In the genomic region with DNA sequence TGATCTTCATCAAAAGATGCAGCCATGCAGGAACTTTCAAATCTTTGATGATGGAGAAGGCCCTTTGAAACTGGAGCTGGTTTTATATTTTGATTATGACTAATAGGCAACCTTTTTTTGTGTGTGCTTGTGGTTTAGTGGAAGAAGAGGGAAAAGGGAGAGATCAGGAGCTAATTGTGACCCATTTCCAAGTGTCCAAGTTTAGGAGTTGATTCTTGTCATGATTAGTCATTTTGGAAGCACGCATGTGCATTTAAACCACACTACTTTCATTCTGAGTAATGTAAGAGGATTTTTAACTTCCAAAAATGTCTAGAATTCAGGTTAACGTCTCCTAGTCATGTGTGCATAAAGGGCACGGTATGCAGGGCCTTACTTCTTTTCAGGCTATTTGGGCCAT, we compare ENCODE assay signal across 8 cellular contexts. TPM values are rescaled to one million over a fixed set of nuclear protein-coding genes. Genes with fewer than 3 reads are reported as not detected.
DNase-seq lines count a peak whose midpoint lies in the region; ATAC-seq and TF ChIP-seq lines count a peak whose summit lies in the region.

No MANE protein-coding gene starts in this region.

- 41 to 48% methylated on average over 3 of the region's 3 CpGs for WGBS in sigmoid colon, 2 donors

- peak overlapping the region; percentile 32 for H3K27ac Mint-ChIP-seq in endothelial cell (ENCODE audit: unreplicated experiment)

- H3K27ac ChIP-seq in Panc1 (ENCODE audit: low read length) (peak overlapping the region; percentile 66; the same call in 1 of the 2 replicates), sigmoid colon (peak overlapping the region; percentile 96 to 100 (median 99))

- H3K9me3 Mint-ChIP-seq in endothelial cell (ENCODE audit: unreplicated experiment), result no peaks in the 10 kb centered on the region

- POLR2A ChIA-PET in Panc1 (lab: Charles Lee), result no interaction called here

- in situ Hi-C loops in Panc1 (cut with HindIII; ENCODE audit: low pct_unique_long_range_greater_than_20kb, low sequenced_read_pairs) (no loop called here), KBM-7 (cut with MboI; ENCODE audit: low pct_unique_long_range_greater_than_20kb, low sequenced_read_pairs) (loop anchor here (25.0 kb wide), 1 partner anchor 223 kb away; no protein-coding TSS in a partner anchor)

- BruUV-seq in Panc1 (replicated peaks; lab: Mats Ljungman, UMichigan), result no TSS peak

- H3K36me3 ChIP-seq in Panc1 (ENCODE audit: control insufficient read depth, insufficient read depth, low read length), result no peaks in the 10 kb centered on the region; the same call in none of the 2 replicates
- peaks cover 0 to 25% (median 9%) of the 10 kb centered on the region in 4 donors for H3K36me3 ChIP-seq in sigmoid colon

- peaks cover 42% of the 10 kb centered on the region for H3K4me1 Mint-ChIP-seq in endothelial cell (ENCODE audit: unreplicated experiment)

- H3K27me3 ChIP-seq in Panc1 (ENCODE audit: control insufficient read depth, insufficient read depth, low read length), result no peaks in the 10 kb centered on the region
- no peaks in the 10 kb centered on the region for H3K27me3 ChIP-seq in sigmoid colon

- CTCF ChIA-PET in Panc1 (lab: Charles Lee), result no interaction called here

- DNase-seq in EL (peak; percentile 97), Panc1 (ENCODE audit: low read depth, low spot score) (peak; percentile 82), endothelial cell (ENCODE audit: low spot score) (no peak), sigmoid colon (no peak), left colon (no peak), KBM-7 (no peak)
- no peak for DNase-seq in activated CD8-positive, alpha-beta memory T cell treated with anti-CD3 and anti-CD28 coated beads, Interleukin-2, amount 50 U/mL, for 4 hours

- intact Hi-C loops in Panc1 (cut with micrococcal nuclease; ENCODE audit: unreplicated experiment) (loop anchor here (5.0 kb wide), 1 partner anchor 273 kb away; no protein-coding TSS in a partner anchor), sigmoid colon (cut with DNase I) (loop anchor here (5.0 kb wide), 1 partner anchor 88 kb away; no protein-coding TSS in a partner anchor), left colon (cut with DNase I, micrococcal nuclease) (loop anchor here in 1 of 2 donors (10.0 kb wide), 1 partner anchor 111 kb away; no protein-coding TSS in a partner anchor)

- no peak for ATAC-seq in Panc1
- ATAC-seq in left colon, result no peak
- ATAC-seq in HG03565 (IDR thresholded peaks at IDR 0.05; ENCODE audit: unreplicated experiment), result no peak

- TF ChIP-seq CTCF in Panc1 (IDR thresholded peaks at IDR 0.05), result no peak
- TF ChIP-seq CTCF in endothelial cell (IDR thresholded peaks at IDR 0.05; ENCODE audit: unreplicated experiment), result no peak
- no peak for TF ChIP-seq CTCF in sigmoid colon (IDR thresholded peaks at IDR 0.05)

- H3K4me3 ChIP-seq in Panc1 (ENCODE audit: low read depth in 2 of 2, low read length in 2 of 2), result peak overlapping the region in 1 of 2 experiments; percentile 21; a peak in 1 of 4 replicates
- peak overlapping the region in 3 of 4 donors; percentile 9 to 89 (median 76) for H3K4me3 ChIP-seq in sigmoid colon

- H3K4me1 ChIP-seq in Panc1 (ENCODE audit: control insufficient read depth, insufficient read depth, low read length), result peaks cover 34% of the 10 kb centered on the region
- H3K4me1 ChIP-seq in sigmoid colon, result peaks cover 0 to 63% (median 55%) of the 10 kb centered on the region in 4 donors

- H3K9me3 ChIP-seq in Panc1 (ENCODE audit: control insufficient read depth, insufficient read depth, low read depth, low read length) (no peaks in the 10 kb centered on the region), sigmoid colon (no peaks in the 10 kb centered on the region)

- no peak for TF ChIP-seq EP300 in sigmoid colon (IDR thresholded peaks at IDR 0.05)

- peak overlapping the region; percentile 85 for H3K4me3 Mint-ChIP-seq in endothelial cell (ENCODE audit: unreplicated experiment)

- peaks cover 26% of the 10 kb centered on the region for H3K36me3 Mint-ChIP-seq in endothelial cell (ENCODE audit: low read depth, unreplicated experiment)

- H3K27me3 Mint-ChIP-seq in endothelial cell (ENCODE audit: unreplicated experiment), result peaks cover 10% of the 10 kb centered on the region

- TF ChIP-seq POLR2A in sigmoid colon (IDR thresholded peaks at IDR 0.05), result no peak

RNA-seq across cellular contexts. Expression of a gene that starts 3.5 kb away (rescaled TPM):
- total RNA-seq in Panc1 (2021; ENCODE audit: unreplicated experiment), result 43.8 TPM
- 20.6 TPM for polyA plus RNA-seq in Panc1 (2012; ENCODE audit: insufficient read length)
- 34.6 TPM for total RNA-seq in endothelial cell (ENCODE audit: unreplicated experiment)
- 10 to 100 TPM; 66.4 to 84.7 (median 78.8) TPM for total RNA-seq in sigmoid colon
- polyA plus RNA-seq in sigmoid colon, result 10 to 100 TPM; 13.8 to 22.9 (median 19.7) TPM
- total RNA-seq in left colon, result 10 to 100 TPM; 39.9 to 70.0 TPM

Comparison
In these comparisons a context has a peak if more than half of its experiments do, and no peak if none do; other contexts are left out.
1. DNase-seq: peak in EL (single experiment) and Panc1 (single experiment); none in endothelial cell (single experiment), sigmoid colon (single experiment), left colon (0 of 2), KBM-7 (single experiment) and activated CD8-positive, alpha-beta memory T cell treated with anti-CD3 and anti-CD28 coated beads, Interleukin-2, amount 50 U/mL, for 4 hours (single experiment).